ENCODE assay signal across 1 cellular context in the genomic region with DNA sequence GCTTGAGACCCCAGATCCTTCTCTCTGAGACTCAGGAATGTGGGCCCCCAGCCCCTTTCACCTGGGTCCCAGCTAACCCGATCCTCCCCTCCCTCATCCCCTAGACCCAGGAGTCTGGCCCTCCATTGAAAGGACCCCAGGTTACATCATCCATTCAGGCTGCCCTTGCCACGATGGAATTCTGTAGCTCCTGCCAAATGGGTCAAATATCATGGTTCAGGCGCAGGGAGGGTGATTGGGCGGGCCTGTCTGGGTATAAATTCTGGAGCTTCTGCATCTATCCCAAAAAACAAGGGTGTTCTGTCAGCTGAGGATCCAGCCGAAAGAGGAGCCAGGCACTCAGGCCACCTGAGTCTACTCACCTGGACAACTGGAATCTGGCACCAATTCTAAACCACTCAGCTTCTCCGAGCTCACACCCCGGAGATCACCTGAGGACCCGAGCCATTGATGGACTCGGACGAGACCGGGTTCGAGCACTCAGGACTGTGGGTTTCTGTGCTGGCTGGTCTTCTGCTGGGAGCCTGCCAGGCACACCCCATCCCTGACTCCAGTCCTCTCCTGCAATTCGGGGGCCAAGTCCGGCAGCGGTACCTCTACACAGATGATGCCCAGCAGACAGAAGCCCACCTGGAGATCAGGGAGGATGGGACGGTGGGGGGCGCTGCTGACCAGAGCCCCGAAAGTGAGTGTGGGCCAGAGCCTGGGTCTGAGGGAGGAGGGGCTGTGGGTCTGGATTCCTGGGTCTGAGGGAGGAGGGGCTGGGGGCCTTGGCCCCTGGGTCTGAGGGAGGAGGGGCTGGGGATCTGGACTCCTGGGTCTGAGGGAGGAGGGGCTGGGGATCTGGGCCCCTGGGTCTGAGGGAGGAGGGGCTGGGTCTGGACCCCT.
TF ChIP-seq lines count a peak whose summit lies in the region.

No MANE protein-coding gene starts in this region.

TF ChIP-seq in A549, 52 proteins besides CTCF, POLR2A, EP300 and RAD21:
- no peak for TF ChIP-seq KDM1A (IDR thresholded peaks at IDR 0.05; ENCODE audit: low read depth)
- TF ChIP-seq, protein P1, sequence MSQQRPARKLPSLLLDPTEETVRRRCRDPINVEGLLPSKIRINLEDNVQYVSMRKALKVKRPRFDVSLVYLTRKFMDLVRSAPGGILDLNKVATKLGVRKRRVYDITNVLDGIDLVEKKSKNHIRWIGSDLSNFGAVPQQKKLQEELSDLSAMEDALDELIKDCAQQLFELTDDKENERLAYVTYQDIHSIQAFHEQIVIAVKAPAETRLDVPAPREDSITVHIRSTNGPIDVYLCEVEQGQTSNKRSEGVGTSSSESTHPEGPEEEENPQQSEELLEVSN (IDR thresholded peaks at IDR 0.05; ENCODE audit: borderline replicate concordance, low read depth), result no peak
